Comparison of ENCODE assay signal across 1 cellular context in genomic region chr19:41261474-41262190, GRCh38.
TF ChIP-seq lines count a peak whose summit lies in the region.

No MANE protein-coding gene starts in this region.

TF ChIP-seq in HEK293, 187 proteins besides CTCF, POLR2A, EP300 and RAD21 (continued from another document):
- TF ChIP-seq PRDM4 (tag by site-specific recombination; IDR thresholded peaks at IDR 0.05) (0 out of 2 replicates have a peak, but pooled peaks have one; percentile 6), ZNF274 (IDR thresholded peaks at IDR 0.05; ENCODE audit: low read length) (no peak), ZNF274 (tag by site-specific recombination; IDR thresholded peaks at IDR 0.05; ENCODE audit: borderline replicate concordance) (peak; percentile 23; the same call in 1 of the 2 replicates), ZNF280C (tag by site-specific recombination; IDR thresholded peaks at IDR 0.05) (0 out of 2 replicates have a peak, but pooled peaks have one; percentile 85), ZNF239 (tag by site-specific recombination; IDR thresholded peaks at IDR 0.05) (peak; percentile 49; the same call in 1 of the 2 replicates)
TF ChIP-seq in HEK293: peak in this region for 7.
